In the genomic region with DNA sequence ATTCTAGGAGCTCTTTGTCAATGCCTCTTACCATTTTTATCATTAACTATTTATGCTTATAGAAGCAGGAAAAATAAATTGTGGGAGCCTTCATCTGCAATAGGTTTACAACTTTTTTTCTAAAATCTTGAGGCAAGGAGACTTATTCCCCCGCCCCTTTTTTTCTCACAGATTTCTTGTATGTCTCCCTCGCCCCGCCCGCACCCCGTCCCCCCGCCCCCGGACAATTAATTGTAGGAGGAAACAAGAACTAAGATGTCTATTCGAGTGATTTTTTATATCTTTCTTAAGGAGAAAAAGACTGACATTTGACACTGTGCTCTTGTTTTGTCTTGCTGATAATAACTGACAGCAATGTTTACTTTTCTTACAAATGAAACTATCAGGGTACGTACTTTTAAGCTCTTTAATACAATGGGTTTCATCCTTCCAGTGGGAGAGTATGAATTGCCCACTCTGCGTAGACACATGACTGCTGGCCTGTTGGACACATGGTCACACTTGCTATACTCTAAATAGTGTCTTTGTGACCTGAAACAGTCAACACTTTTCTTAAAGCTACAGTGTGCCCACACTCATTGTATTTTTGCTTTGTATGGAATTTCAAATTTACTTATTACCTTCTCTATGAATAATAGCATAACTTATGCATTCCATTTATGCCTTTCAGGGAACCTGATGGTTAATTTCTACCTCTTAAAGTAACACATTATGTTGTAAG, we compare ENCODE assay signal across 8 cellular contexts. TPM values are rescaled to one million over a fixed set of nuclear protein-coding genes. Genes with fewer than 3 reads are reported as not detected.
A peak's percentile ranks its signal among the peaks of the same experiment; 100 is the strongest.
DNase-seq lines count a peak whose midpoint lies in the region; ATAC-seq, FAIRE-seq and TF ChIP-seq lines count a peak whose summit lies in the region.

No MANE protein-coding gene starts in this region.

- DNase-seq in activated naive CD4-positive, alpha-beta T cell treated with anti-CD3 and anti-CD28 coated beads for 36 hours: no peak
- DNase-seq in activated naive CD4-positive, alpha-beta T cell (lab: John Stamatoyannopoulos, UW): no peak
- no peak for DNase-seq in activated T-helper 2 cell treated with anti-CD3 and anti-CD28 coated beads, Interferon-gamma antibody, Interleukin-2, Interleukin-4, amounts not matched to agents 10 μg/mL and 5 μg/mL and 100 μg/mL, durations not matched to agents 14 hours and 24 hours and 36 hours (ENCODE audit: low spot score)
- DNase-seq in HepG2 (ENCODE audit: low spot score) (no peak), transverse colon (no peak), ovary (no peak), GM12892 (ENCODE audit: insufficient read length) (no peak)

- WGBS in HepG2 (ENCODE audit: low lambda C conversion rate): 91% methylated on average over 10 of the region's 10 CpGs
- WGBS in transverse colon (ENCODE audit: low coverage in 1 of 2), 2 donors: 65 to 71% methylated on average over 9 to 10 of the region's 10 CpGs
- WGBS in ovary, 3 donors: 26 to 56% (median 31%) methylated on average over 10 of the region's 10 CpGs

- ATAC-seq in HepG2 (no peak), HG02571 (IDR thresholded peaks at IDR 0.05; ENCODE audit: unreplicated experiment) (no peak)

- peak overlapping the region; percentile 94 for H3K27ac Mint-ChIP-seq in activated naive CD4-positive, alpha-beta T cell treated with anti-CD3 and anti-CD28 coated beads for 36 hours
- peak overlapping the region; percentile 98 for H3K27ac Mint-ChIP-seq in activated T-helper 2 cell treated with anti-CD3 and anti-CD28 coated beads, Interferon-gamma antibody, Interleukin-2, Interleukin-4, amounts not matched to agents 10 μg/mL and 5 μg/mL and 100 μg/mL, durations not matched to agents 14 hours and 24 hours and 36 hours

- no peaks in the 10 kb centered on the region for H3K9me3 ChIP-seq in HepG2 (ENCODE audit: low read length)
- no peaks in the 10 kb centered on the region for H3K9me3 ChIP-seq in transverse colon
- H3K9me3 ChIP-seq in ovary: no peaks in the 10 kb centered on the region

- H3K79me2 ChIP-seq in HepG2 (ENCODE audit: insufficient read depth, low read length): peaks cover 36% of the 10 kb centered on the region

- peaks cover 24% of the 10 kb centered on the region for H4K20me1 ChIP-seq in HepG2 (ENCODE audit: insufficient read depth, low read length)

- in situ Hi-C loops in HepG2 (cut with HindIII; ENCODE audit: extremely low pct_ligation_motif_present, low pct_unique_long_range_greater_than_20kb) (loop anchor here (10.0 kb wide), 1 partner anchor 366 kb away; no protein-coding TSS in a partner anchor), transverse colon (cut with MboI; ENCODE audit: low pct_ligation_motif_present in 1 of 4, low pct_unique_long_range_greater_than_20kb in 1 of 4, low sequenced_read_pairs in 3 of 4) (loop anchor here in 1 of 4 donors (10.0 kb wide), 1 partner anchor 164 kb away; a partner anchor contains a TSS)

- CTCF ChIA-PET in activated naive CD4-positive, alpha-beta T cell treated with anti-CD3 and anti-CD28 coated beads for 36 hours (lab: Charles Lee): interaction anchor here (0.7 to 1.6 kb wide), 2 partner anchors 18 to 19 kb away, joined by 3 to 4 read pairs; no protein-coding TSS in a partner anchor
- CTCF ChIA-PET in HepG2 (lab: Yijun Ruan, JAX; ENCODE audit: low intra/inter-chr PET ratio, low total read pairs): no interaction called here

- TF ChIP-seq EP300 in HepG2 (IDR thresholded peaks at IDR 0.05; ENCODE audit: low read depth in 2 of 2, low read length in 2 of 2) (no peak), HepG2 (CRISPR knock-in tag; IDR thresholded peaks at IDR 0.05; ENCODE audit: borderline replicate concordance) (no peak), transverse colon (IDR thresholded peaks at IDR 0.05; ENCODE audit: low read depth) (no peak), ovary (IDR thresholded peaks at IDR 0.05) (no peak)

- H2AFZ ChIP-seq in HepG2 (ENCODE audit: low read length): no peak overlapping the region

- TF ChIP-seq CTCF in HepG2 (CRISPR knock-in tag; IDR thresholded peaks at IDR 0.05) (no peak), transverse colon (IDR thresholded peaks at IDR 0.05) (no peak), ovary (IDR thresholded peaks at IDR 0.05) (no peak)

- peaks cover 2% of the 10 kb centered on the region for H3K9me3 Mint-ChIP-seq in activated naive CD4-positive, alpha-beta T cell treated with anti-CD3 and anti-CD28 coated beads for 36 hours
- peaks cover 10% of the 10 kb centered on the region for H3K9me3 Mint-ChIP-seq in activated T-helper 2 cell treated with anti-CD3 and anti-CD28 coated beads, Interferon-gamma antibody, Interleukin-2, Interleukin-4, amounts not matched to agents 10 μg/mL and 5 μg/mL and 100 μg/mL, durations not matched to agents 14 hours and 24 hours and 36 hours

- H3K4me3 ChIP-seq in HepG2 (replicated peaks in 1 of 3; ENCODE audit: insufficient read depth in 1 of 3, low read depth in 2 of 3, low read length in 3 of 3): no peak overlapping the region
- no peak overlapping the region for H3K4me3 ChIP-seq in transverse colon
- H3K4me3 ChIP-seq in ovary: no peak overlapping the region

- intact Hi-C loops in activated naive CD4-positive, alpha-beta T cell treated with anti-CD3 and anti-CD28 coated beads for 36 hours (cut with micrococcal nuclease): loop anchor here (5.0 to 10.0 kb wide), 3 partner anchors 436 to 669 kb away; no protein-coding TSS in a partner anchor
- intact Hi-C loops in activated T-helper 2 cell treated with anti-CD3 and anti-CD28 coated beads, Interferon-gamma antibody, Interleukin-2, Interleukin-4, amounts not matched to agents 10 μg/mL and 5 μg/mL and 100 μg/mL, durations not matched to agents 14 hours and 24 hours and 36 hours (cut with micrococcal nuclease): loop anchor here (5.0 to 10.0 kb wide), 3 partner anchors 276 to 354 kb away; a partner anchor contains a TSS
- intact Hi-C loops in HepG2 (cut with micrococcal nuclease; ENCODE audit: unreplicated experiment) (loop anchor here (5.0 kb wide), 2 partner anchors 161 to 364 kb away; a partner anchor contains a TSS), transverse colon (cut with DNase I; ENCODE audit: low total_unique reads) (no loop called here), ovary (cut with DNase I) (loop anchor here in 1 of 4 donors (5.0 to 10.0 kb wide), 2 partner anchors 161 to 564 kb away; a partner anchor contains a TSS)

- peaks cover 15% of the 10 kb centered on the region for H3K36me3 Mint-ChIP-seq in activated naive CD4-positive, alpha-beta T cell treated with anti-CD3 and anti-CD28 coated beads for 36 hours (ENCODE audit: low read depth)
- peaks cover 42% of the 10 kb centered on the region for H3K36me3 Mint-ChIP-seq in activated T-helper 2 cell treated with anti-CD3 and anti-CD28 coated beads, Interferon-gamma antibody, Interleukin-2, Interleukin-4, amounts not matched to agents 10 μg/mL and 5 μg/mL and 100 μg/mL, durations not matched to agents 14 hours and 24 hours and 36 hours (ENCODE audit: low read depth)

- no TSS peak for BruUV-seq in HepG2 (replicated peaks; lab: Mats Ljungman, UMichigan)

- H3K9ac ChIP-seq in HepG2 (ENCODE audit: insufficient read depth, low read depth, low read length): peak overlapping the region; percentile 72; the same call in 1 of the 2 replicates

- TF ChIP-seq RAD21 in HepG2 (CRISPR knock-in tag; IDR thresholded peaks at IDR 0.05): no peak

- H3K4me2 ChIP-seq in HepG2 (ENCODE audit: low read depth, low read length): peak overlapping the region; percentile 92

- FAIRE-seq in HepG2 (lab: Jason Lieb, UNC) (no peak), GM12892 (lab: Jason Lieb, UNC) (no peak)

- peak overlapping the region; percentile 92 for H3K4me3 Mint-ChIP-seq in activated naive CD4-positive, alpha-beta T cell treated with anti-CD3 and anti-CD28 coated beads for 36 hours
- peak overlapping the region; percentile 90 for H3K4me3 Mint-ChIP-seq in activated T-helper 2 cell treated with anti-CD3 and anti-CD28 coated beads, Interferon-gamma antibody, Interleukin-2, Interleukin-4, amounts not matched to agents 10 μg/mL and 5 μg/mL and 100 μg/mL, durations not matched to agents 14 hours and 24 hours and 36 hours (ENCODE audit: low read depth)

- H3K36me3 ChIP-seq in HepG2 (replicated peaks in 1 of 2; ENCODE audit: control insufficient read depth in 1 of 2, insufficient read depth in 2 of 2, low read length in 2 of 2) (no peaks in the 10 kb centered on the region), transverse colon (no peaks in the 10 kb centered on the region), ovary (no peaks in the 10 kb centered on the region)

- H3K4me1 ChIP-seq in HepG2 (ENCODE audit: insufficient read depth, low read length) (peaks cover 37% of the 10 kb centered on the region), transverse colon (peaks cover 4 to 34% (median 27%) of the 10 kb centered on the region in 4 donors), ovary (ENCODE audit: insufficient read depth) (no peaks in the 10 kb centered on the region)

- TF ChIP-seq POLR2A in HepG2 (IDR thresholded peaks at IDR 0.05; ENCODE audit: insufficient read depth in 1 of 2, low read depth in 2 of 2, low read length in 2 of 2): no peak
- TF ChIP-seq POLR2A in transverse colon (IDR thresholded peaks at IDR 0.05): no peak
- TF ChIP-seq POLR2A in ovary (IDR thresholded peaks at IDR 0.05): no peak
- TF ChIP-seq POLR2A in GM12892 (IDR thresholded peaks at IDR 0.05; ENCODE audit: low read depth, low read length): no peak

- H3K27ac ChIP-seq in HepG2 (ENCODE audit: extremely low read length, insufficient read depth, low read length) (peak overlapping the region; percentile 92), transverse colon (peak overlapping the region; percentile 94 to 99 (median 98)), ovary (peak overlapping the region in 1 of 2 donors; percentile 92)

- H3K27me3 ChIP-seq in HepG2 (ENCODE audit: control insufficient read depth in 1 of 2, insufficient read depth in 2 of 2, low read length in 2 of 2): no peaks in the 10 kb centered on the region
- H3K27me3 ChIP-seq in transverse colon: no peaks in the 10 kb centered on the region
- H3K27me3 ChIP-seq in ovary: no peaks in the 10 kb centered on the region

- POLR2A ChIA-PET in HepG2 (lab: Yijun Ruan, JAX): interaction anchor here (1.6 to 2.5 kb wide), 2 partner anchors 19 to 31 kb away, joined by 6 to 13 read pairs; no protein-coding TSS in a partner anchor

- H3K27me3 Mint-ChIP-seq in activated naive CD4-positive, alpha-beta T cell treated with anti-CD3 and anti-CD28 coated beads for 36 hours (ENCODE audit: low read depth): no peaks in the 10 kb centered on the region
- no peaks in the 10 kb centered on the region for H3K27me3 Mint-ChIP-seq in activated T-helper 2 cell treated with anti-CD3 and anti-CD28 coated beads, Interferon-gamma antibody, Interleukin-2, Interleukin-4, amounts not matched to agents 10 μg/mL and 5 μg/mL and 100 μg/mL, durations not matched to agents 14 hours and 24 hours and 36 hours (ENCODE audit: low read depth)

- peaks cover 28% of the 10 kb centered on the region for H3K4me1 Mint-ChIP-seq in activated naive CD4-positive, alpha-beta T cell treated with anti-CD3 and anti-CD28 coated beads for 36 hours (ENCODE audit: low read depth)
- peaks cover 27% of the 10 kb centered on the region for H3K4me1 Mint-ChIP-seq in activated T-helper 2 cell treated with anti-CD3 and anti-CD28 coated beads, Interferon-gamma antibody, Interleukin-2, Interleukin-4, amounts not matched to agents 10 μg/mL and 5 μg/mL and 100 μg/mL, durations not matched to agents 14 hours and 24 hours and 36 hours (ENCODE audit: low read depth)

RNA-seq across cellular contexts. Expression of a gene that starts 1.5 kb away (rescaled TPM):
- 100 to 1,000 TPM in 1 of 2 experiments, 10 to 100 TPM in 1; 97.3 to 100 TPM for total RNA-seq in activated naive CD4-positive, alpha-beta T cell treated with anti-CD3 and anti-CD28 coated beads for 36 hours
- total RNA-seq in activated T-helper 2 cell treated with anti-CD3 and anti-CD28 coated beads, Interferon-gamma antibody, Interleukin-2, Interleukin-4, amounts not matched to agents 10 μg/mL and 5 μg/mL and 100 μg/mL, durations not matched to agents 14 hours and 24 hours and 36 hours: 143 and 148 TPM in 2 replicates
- total RNA-seq in HepG2 (2016; rRNA removed; fragmentation: Illumina TruSeq; extraction: Trizol): 41.6 and 51.7 TPM in 2 replicates
- 9.0 and 9.3 TPM in 2 replicates for total RNA-seq in HepG2 (2016; cell fraction: cytosol; rRNA removed; fragmentation: Illumina TruSeq; extraction: Trizol; ENCODE audit: low read depth)
- total RNA-seq in HepG2 (2016; cell fraction: insoluble cytoplasmic fraction; rRNA removed; fragmentation: Illumina TruSeq; extraction: Trizol): 41.9 and 52.5 TPM in 2 replicates
- 19.8 and 21.2 TPM in 2 replicates for total RNA-seq in HepG2 (2016; cell fraction: membrane; rRNA removed; fragmentation: Illumina TruSeq; extraction: Trizol)
- total RNA-seq in HepG2 (2016; cell fraction: nucleus; rRNA removed; fragmentation: Illumina TruSeq; extraction: Trizol): 119 and 126 TPM in 2 replicates
- polyA plus RNA-seq in HepG2 (2011; rRNA removed): 38.2 and 49.1 TPM in 2 replicates
- 11.5 and 17.3 TPM in 2 replicates for polyA plus RNA-seq in HepG2 (2011; cell fraction: cytosol; rRNA removed)
- 83.0 and 93.5 TPM in 2 replicates for polyA plus RNA-seq in HepG2 (2011; cell fraction: nucleus; rRNA removed)
- polyA plus RNA-seq in HepG2 (2012): 40.9 and 57.2 TPM in 2 replicates
- polyA plus RNA-seq in HepG2 (2016; cell fraction: cytosol; fragmentation: Illumina TruSeq; extraction: Trizol; ENCODE audit: low read depth): 2.8 and 3.5 TPM in 2 replicates
- 38.7 and 40.0 TPM in 2 replicates for polyA plus RNA-seq in HepG2 (2016; cell fraction: insoluble cytoplasmic fraction; fragmentation: Illumina TruSeq; extraction: Trizol; ENCODE audit: low read depth)
- polyA plus RNA-seq in HepG2 (2016; cell fraction: membrane; fragmentation: Illumina TruSeq; extraction: Trizol; ENCODE audit: low read depth): 9.3 and 11.3 TPM in 2 replicates
- polyA plus RNA-seq in HepG2 (2016; cell fraction: nucleus; fragmentation: Illumina TruSeq; extraction: Trizol; ENCODE audit: insufficient read depth, low read depth): 65.5 and 70.1 TPM in 2 replicates
- polyA minus RNA-seq in HepG2 (2011; rRNA and poly(A)+ RNA removed; ENCODE audit: low replicate concordance): 35.4 and 52.1 TPM in 2 replicates
- 15.7 and 16.1 TPM in 2 replicates for polyA minus RNA-seq in HepG2 (2011; cell fraction: cytosol; rRNA and poly(A)+ RNA removed)
- polyA minus RNA-seq in HepG2 (2011; cell fraction: nucleus; rRNA and poly(A)+ RNA removed): 378 and 394 TPM in 2 replicates
- total RNA-seq in transverse colon: 100 to 1,000 TPM in 3 of 4 donors, 10 to 100 TPM in 1; 50.5 to 174 (median 133) TPM
- total RNA-seq in ovary: 10 to 100 TPM; 31.2 to 73.9 (median 54.2) TPM
- polyA plus RNA-seq in ovary: 10 to 100 TPM; 40.2 to 57.3 TPM
- 53.5 TPM for polyA plus RNA-seq in GM12892 (2012; ENCODE audit: missing spikeins)
